In the genomic region with DNA sequence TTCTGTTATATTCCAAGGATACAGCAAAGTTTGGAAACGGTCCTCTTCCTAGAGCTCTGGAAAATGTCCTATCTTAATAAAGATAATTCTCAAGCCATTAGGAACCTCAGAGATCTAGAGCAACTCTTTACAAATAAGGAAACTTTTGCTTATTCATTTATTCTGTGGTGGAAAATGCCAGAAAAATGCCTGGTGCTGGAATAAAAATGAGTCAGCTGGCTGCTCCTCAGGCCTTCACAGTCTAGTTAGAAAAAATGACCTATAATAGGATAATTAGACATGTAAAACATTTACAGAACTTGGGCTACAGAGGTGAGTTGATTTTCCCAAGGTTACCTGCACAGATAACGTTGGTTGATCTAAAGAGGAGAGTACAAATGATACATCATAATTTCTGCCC, we compare ENCODE assay signal across 13 cellular contexts.
"Had no signal": no experiment of that assay in that cellular context is flagged by ENCODE, and none has a peak within 500 bp of the region (broad histone marks: within the 10 kb centered on the region; RNA-seq: fewer than 3 reads in every experiment).

No MANE protein-coding gene starts in this region.

- H3K4me1 ChIP-seq: stomach, tibial artery, uterus had no signal

- H3K36me3 Mint-ChIP-seq: activated naive CD4-positive, alpha-beta T cell treated with anti-CD3 and anti-CD28 coated beads, Interleukin-2, amount 50 U/mL, for 24 hours; naive thymus-derived CD4-positive, alpha-beta T cell had no signal

- H3K27ac Mint-ChIP-seq: activated naive CD4-positive, alpha-beta T cell treated with anti-CD3 and anti-CD28 coated beads, Interleukin-2, amount 50 U/mL, for 24 hours; immature natural killer cell; naive thymus-derived CD4-positive, alpha-beta T cell had no signal

- ATAC-seq: naive thymus-derived CD4-positive, alpha-beta T cell had no signal

- H3K27ac ChIP-seq: coronary artery, skin epidermis, stomach, tibial artery, uterus had no signal

- H3K27me3 ChIP-seq: stomach, tibial artery, uterus had no signal

- H3K27me3 Mint-ChIP-seq: naive thymus-derived CD4-positive, alpha-beta T cell had no signal

- H3K9me3 ChIP-seq: stomach, tibial artery, uterus had no signal

- H3K4me1 Mint-ChIP-seq: activated naive CD4-positive, alpha-beta T cell treated with anti-CD3 and anti-CD28 coated beads, Interleukin-2, amount 50 U/mL, for 24 hours; immature natural killer cell; naive thymus-derived CD4-positive, alpha-beta T cell had no signal

- H3K36me3 ChIP-seq: stomach, tibial artery, uterus had no signal

- H3K4me3 Mint-ChIP-seq: activated naive CD4-positive, alpha-beta T cell treated with anti-CD3 and anti-CD28 coated beads, Interleukin-2, amount 50 U/mL, for 24 hours; immature natural killer cell; naive thymus-derived CD4-positive, alpha-beta T cell had no signal

- DNase-seq: activated effector memory CD4-positive, alpha-beta T cell treated with Interleukin-2 at 50 U/mL for 16 hours; amygdala; effector CD8-positive, alpha-beta T cell; glutamatergic neuron; immature natural killer cell; naive thymus-derived CD4-positive, alpha-beta T cell; stomach; T-helper 2 cell; tibial artery; uterus had no signal

- H3K4me3 ChIP-seq: coronary artery, skin epidermis, stomach, tibial artery, uterus had no signal
